Comparison of ENCODE assay signal across 24 cellular contexts in the genomic region with DNA sequence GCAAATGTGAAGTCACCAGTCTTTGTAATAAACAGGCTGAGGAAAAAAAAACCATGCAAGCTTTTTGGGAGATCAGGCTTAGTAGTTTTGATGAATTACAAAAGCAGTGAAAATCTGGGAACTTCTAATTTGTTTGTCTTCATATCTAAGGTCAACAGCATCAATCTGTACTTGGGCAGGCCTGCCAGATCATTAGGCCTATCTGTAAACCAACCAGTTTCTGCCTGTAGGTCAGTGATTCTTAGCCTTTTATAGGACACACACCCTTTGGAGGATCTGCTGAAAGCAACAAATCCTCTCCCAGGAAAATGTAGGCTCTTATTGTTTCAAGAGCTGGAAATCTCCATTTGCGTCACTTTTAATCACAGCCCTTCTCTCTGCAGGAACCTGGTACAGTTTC.
"Had no signal": no experiment of that assay in that cellular context is flagged by ENCODE, and none has a peak within 500 bp of the region (broad histone marks: within the 10 kb centered on the region; RNA-seq: fewer than 3 reads in every experiment).

No MANE protein-coding gene starts in this region.

- H3K36me3 ChIP-seq: breast epithelium, WERI-Rb-1 had no signal

- H3K27ac ChIP-seq: breast epithelium, KMS-11, WERI-Rb-1 had no signal

- H3K4me1 Mint-ChIP-seq: activated naive CD8-positive, alpha-beta T cell treated with anti-CD3 and anti-CD28 coated beads for 36 hours; activated T-helper 17 cell treated with anti-CD3 and anti-CD28 coated beads, Interleukin-2, amount 50 U/mL, for 72 hours had no signal

- H3K4me3 ChIP-seq: breast epithelium had no signal

- H3K4me1 ChIP-seq: breast epithelium had no signal

- ATAC-seq: activated CD8-positive, alpha-beta T cell treated with anti-CD3 and anti-CD28 coated beads for 36 hours; activated T-cell treated with anti-CD3 and anti-CD28 coated beads, Interleukin-2, amount 50 U/mL, for 72 hours; activated T-helper 17 cell treated with anti-CD3 and anti-CD28 coated beads, Interleukin-2, amount 50 U/mL, for 72 hours had no signal

- H3K27ac Mint-ChIP-seq: activated CD8-positive, alpha-beta T cell treated with anti-CD3 and anti-CD28 coated beads for 36 hours; activated naive CD8-positive, alpha-beta T cell treated with anti-CD3 and anti-CD28 coated beads for 36 hours; activated T-cell treated with anti-CD3 and anti-CD28 coated beads, Interleukin-2, amount 50 U/mL, for 72 hours; activated T-helper 17 cell treated with anti-CD3 and anti-CD28 coated beads, Interleukin-2, amount 50 U/mL, for 72 hours had no signal

- DNase-seq: activated CD4-positive, alpha-beta T cell treated with anti-CD3 and anti-CD28 coated beads for 1 hour; activated CD4-positive, alpha-beta T cell treated with anti-CD3 and anti-CD28 coated beads for 48 hours; activated CD4-positive, CD25-positive, alpha-beta regulatory T cell; activated CD8-positive, alpha-beta T cell treated with anti-CD3 and anti-CD28 coated beads for 36 hours; activated effector memory CD4-positive, alpha-beta T cell treated with anti-CD3 and anti-CD28 coated beads, Interleukin-2, amount 50 U/mL, for 16 hours; activated naive CD4-positive, alpha-beta T cell; activated naive CD4-positive, alpha-beta T cell treated with anti-CD3 and anti-CD28 coated beads, Interleukin-2, amount 50 U/mL, for 16 hours; activated naive CD8-positive, alpha-beta T cell treated with anti-CD3 and anti-CD28 coated beads for 36 hours; activated T-cell treated with anti-CD3 and anti-CD28 coated beads, Interleukin-2, amount 50 U/mL, for 1 hour; activated T-cell treated with anti-CD3 and anti-CD28 coated beads, Interleukin-2, amount 50 U/mL, for 72 hours; amniotic stem cell; aorta; NCI-H1436 treated with DMSO at 0.1 percent for 48 hours; NCI-H187 treated with DMSO at 0.1 percent for 48 hours; NCI-H774; OCI-M1; SW 1271; T-helper 1 cell; T-helper 2 cell; T-helper 9 cell; WERI-Rb-1 had no signal

- H3K9me3 ChIP-seq: breast epithelium had no signal

- H3K36me3 Mint-ChIP-seq: activated naive CD8-positive, alpha-beta T cell treated with anti-CD3 and anti-CD28 coated beads for 36 hours had no signal

- H3K4me3 Mint-ChIP-seq: activated CD8-positive, alpha-beta T cell treated with anti-CD3 and anti-CD28 coated beads for 36 hours; activated naive CD8-positive, alpha-beta T cell treated with anti-CD3 and anti-CD28 coated beads for 36 hours; activated T-cell treated with anti-CD3 and anti-CD28 coated beads, Interleukin-2, amount 50 U/mL, for 72 hours; activated T-helper 17 cell treated with anti-CD3 and anti-CD28 coated beads, Interleukin-2, amount 50 U/mL, for 72 hours had no signal

- H3K9me3 Mint-ChIP-seq: activated CD8-positive, alpha-beta T cell treated with anti-CD3 and anti-CD28 coated beads for 36 hours; activated naive CD8-positive, alpha-beta T cell treated with anti-CD3 and anti-CD28 coated beads for 36 hours; activated T-helper 17 cell treated with anti-CD3 and anti-CD28 coated beads, Interleukin-2, amount 50 U/mL, for 72 hours had no signal

- H3K9ac ChIP-seq: KMS-11 had no signal

- H3K27me3 ChIP-seq: breast epithelium had no signal

- H3K4me2 ChIP-seq: KMS-11 had no signal
